Comparison of ENCODE assay signal across 17 cellular contexts in the genomic region with DNA sequence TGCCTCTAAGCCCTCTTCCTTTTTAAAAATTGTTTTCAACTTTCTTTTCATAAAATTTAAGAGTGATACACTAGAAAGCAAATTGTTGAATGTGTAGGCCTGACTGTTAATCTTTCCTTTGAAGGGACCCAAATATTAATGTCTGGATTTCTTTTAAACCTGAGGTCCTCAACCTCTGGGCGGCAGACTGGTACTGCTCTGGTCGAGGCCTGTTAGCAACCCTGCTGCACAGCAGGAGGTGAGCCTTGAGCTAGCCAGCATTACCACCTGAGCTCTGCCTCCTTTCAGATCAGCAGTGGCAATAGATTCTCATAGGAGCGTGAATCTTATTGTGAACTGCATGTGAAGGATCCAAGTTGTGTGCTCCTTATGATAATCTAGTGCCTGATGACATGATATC.
A peak's percentile ranks its signal among the peaks of the same experiment; 100 is the strongest.
DNase-seq lines count a peak whose midpoint lies in the region; ATAC-seq, FAIRE-seq and TF ChIP-seq lines count a peak whose summit lies in the region.
"Had no signal": no experiment of that assay in that cellular context is flagged by ENCODE, and none has a peak within 500 bp of the region (broad histone marks: within the 10 kb centered on the region; RNA-seq: fewer than 3 reads in every experiment).

No MANE protein-coding gene starts in this region.

- no peaks in the 10 kb centered on the region for H3K36me3 Mint-ChIP-seq in Calu3 (ENCODE audit: insufficient read depth, unreplicated experiment)
- no peaks in the 10 kb centered on the region for H3K36me3 Mint-ChIP-seq in activated naive CD4-positive, alpha-beta T cell treated with anti-CD3 and anti-CD28 coated beads, Interleukin-2, amount 10 ng/mL, durations not matched to agents 7 days and 5 days

- H3K27ac ChIP-seq in HCT116 (ENCODE audit: low read depth, low read length), result no peak overlapping the region
- no peak overlapping the region for H3K27ac ChIP-seq in GM12878 (ENCODE audit: control insufficient read depth, insufficient read depth)
- no peak overlapping the region for H3K27ac ChIP-seq in right lobe of liver
- H3K27ac ChIP-seq: adrenal gland, C4-2B had no signal

- no peak overlapping the region for H3K4me2 ChIP-seq in HCT116 (ENCODE audit: low read length)
- H3K4me2 ChIP-seq in GM12878 (ENCODE audit: control insufficient read depth, insufficient read depth), result no peak overlapping the region

- intact Hi-C loops in Calu3 (cut with micrococcal nuclease; ENCODE audit: unreplicated experiment), result no loop called here
- intact Hi-C loops in HCT116 (cut with micrococcal nuclease), result no loop called here
- intact Hi-C loops in GM12878 (cut with micrococcal nuclease; ENCODE audit: unreplicated experiment), result no loop called here
- intact Hi-C loops in right lobe of liver (cut with DNase I), result no loop called here

- TF ChIP-seq EP300 in GM12878 (IDR thresholded peaks at IDR 0.05; ENCODE audit: borderline replicate concordance in 1 of 2, control insufficient read depth in 1 of 2, low read depth in 2 of 2, low read length in 2 of 2), result no peak

- SMC1A ChIA-PET in GM12878 (lab: Charles Lee; ENCODE audit: uncharacterized antibody, unreplicated experiment), result interaction anchor here (2.0 kb wide), 1 partner anchor 51 kb away, joined by 9 read pairs; no protein-coding TSS in a partner anchor

- no peaks in the 10 kb centered on the region for H3K9me2 ChIP-seq in HCT116 (ENCODE audit: insufficient read depth)

- peaks cover 28% of the 10 kb centered on the region for H3K4me1 Mint-ChIP-seq in Calu3 (ENCODE audit: low read depth, unreplicated experiment)
- no peaks in the 10 kb centered on the region for H3K4me1 Mint-ChIP-seq in activated naive CD4-positive, alpha-beta T cell treated with anti-CD3 and anti-CD28 coated beads, Interleukin-2, amount 10 ng/mL, durations not matched to agents 7 days and 5 days

- WGBS in GM12878 (ENCODE audit: insufficient coverage, insufficient replicate concordance, low lambda C conversion rate, missing lambda C conversion rate), result 39% methylated on average over 3 of the region's 3 CpGs
- 47% methylated on average over 3 of the region's 3 CpGs for WGBS in right lobe of liver (ENCODE audit: insufficient coverage, low coverage, low lambda C conversion rate, missing lambda C conversion rate)

- TF ChIP-seq RAD21 in HCT116 (IDR thresholded peaks at IDR 0.05; ENCODE audit: low read depth), result 0 out of 2 replicates have a peak, but pooled peaks have one; percentile 12
- TF ChIP-seq RAD21 in GM12878 (IDR thresholded peaks at IDR 0.05; ENCODE audit: insufficient read depth, low read depth, low read length), result peak; percentile 65

- in situ Hi-C loops in GM12878 (cut with MboI), result no loop called here
- in situ Hi-C loops in ACHN (cut with HindIII; ENCODE audit: low pct_ligation_motif_present, low pct_unique_long_range_greater_than_20kb, low sequenced_read_pairs), result no loop called here

- peak; percentile 28 for DNase-seq in Calu3
- DNase-seq in HCT116 (ENCODE audit: low read depth, low spot score), result no peak
- DNase-seq in GM12878 (ENCODE audit: low read depth, low spot score), result no peak
- DNase-seq in right lobe of liver, result peak; percentile 18 to 51 (median 45)
- DNase-seq in activated CD4-positive, CD25-positive, alpha-beta regulatory T cell treated with anti-CD3 and anti-CD28 coated beads, Interleukin-2, amount 50 U/mL, for 72 hours, result no peak
- no peak for DNase-seq in T1000 (lab: John Stamatoyannopoulos, UW)
- no peak for DNase-seq in ACHN
- no peak for DNase-seq in activated naive CD4-positive, alpha-beta T cell treated with anti-CD3 and anti-CD28 coated beads, Interleukin-2, amount 10 ng/mL, durations not matched to agents 7 days and 5 days
- DNase-seq: activated CD4-positive, alpha-beta T cell treated with anti-CD3 and anti-CD28 coated beads for 4 hours; activated gamma-delta T cell; DMS153; midbrain; NCI-H446 had no signal

- RAD21 ChIA-PET in HCT116 (lab: Charles Lee; ENCODE audit: low non-redundant PET in 1 of 2, low total read pairs in 2 of 2, uncharacterized antibody in 2 of 2, unreplicated experiment in 2 of 2), result no interaction called here
- RAD21 ChIA-PET in GM12878 (lab: Charles Lee; ENCODE audit: unreplicated experiment), result no interaction called here

- no peaks in the 10 kb centered on the region for H3K36me3 ChIP-seq in HCT116 (ENCODE audit: control insufficient read depth in 1 of 2, insufficient read depth in 2 of 2, low read length in 2 of 2)
- H3K36me3 ChIP-seq in GM12878 (ENCODE audit: control insufficient read depth in 2 of 2, insufficient read depth in 2 of 2, low read length in 1 of 2), result no peaks in the 10 kb centered on the region
- H3K36me3 ChIP-seq in right lobe of liver, result no peaks in the 10 kb centered on the region
- H3K36me3 ChIP-seq: adrenal gland had no signal

- no peak overlapping the region for H3K9ac ChIP-seq in HCT116 (ENCODE audit: low read length)
- no peak overlapping the region for H3K9ac ChIP-seq in GM12878 (ENCODE audit: control insufficient read depth, insufficient read depth, low read length)

- peak overlapping the region; percentile 92 for H3K27ac Mint-ChIP-seq in Calu3 (ENCODE audit: unreplicated experiment)
- no peak overlapping the region for H3K27ac Mint-ChIP-seq in activated naive CD4-positive, alpha-beta T cell treated with anti-CD3 and anti-CD28 coated beads, Interleukin-2, amount 10 ng/mL, durations not matched to agents 7 days and 5 days

- H3K79me2 ChIP-seq in HCT116 (ENCODE audit: insufficient read depth, low read length), result no peaks in the 10 kb centered on the region
- no peaks in the 10 kb centered on the region for H3K79me2 ChIP-seq in GM12878 (ENCODE audit: control insufficient read depth, insufficient read depth, low read length)

- ATAC-seq in HCT116 (0 out of 2 replicates have a peak, but pooled peaks have one; percentile 30), GM12878 (peak; percentile 85), right lobe of liver (peak; percentile 45 to 77 (median 58))
- ATAC-seq: left colon had no signal

- POLR2A ChIA-PET in HCT116 (lab: Charles Lee), result no interaction called here
- POLR2A ChIA-PET in GM12878 (lab: Charles Lee), result no interaction called here

- H2AFZ ChIP-seq in HCT116 (ENCODE audit: low read depth, low read length, poor library complexity, severe bottlenecking) (no peak overlapping the region), GM12878 (ENCODE audit: control insufficient read depth, low read depth, low read length) (no peak overlapping the region)

- no peak overlapping the region for H3K4me3 Mint-ChIP-seq in Calu3 (ENCODE audit: low read depth, unreplicated experiment)
- no peak overlapping the region for H3K4me3 Mint-ChIP-seq in activated naive CD4-positive, alpha-beta T cell treated with anti-CD3 and anti-CD28 coated beads, Interleukin-2, amount 10 ng/mL, durations not matched to agents 7 days and 5 days

- H4K20me1 ChIP-seq in HCT116 (ENCODE audit: insufficient read depth), result no peaks in the 10 kb centered on the region
- no peaks in the 10 kb centered on the region for H4K20me1 ChIP-seq in GM12878 (ENCODE audit: control insufficient read depth, insufficient read depth)

- H3K4me3 ChIP-seq in HCT116 (replicated peaks in 1 of 2; ENCODE audit: low read depth in 1 of 2, low read length in 2 of 2), result no peak overlapping the region
- no peak overlapping the region for H3K4me3 ChIP-seq in GM12878
- H3K4me3 ChIP-seq in right lobe of liver, result no peak overlapping the region
- H3K4me3 ChIP-seq: adrenal gland had no signal

- no peak for TF ChIP-seq POLR2A in HCT116 (IDR thresholded peaks at IDR 0.05; ENCODE audit: borderline replicate concordance, extremely low read depth, insufficient read depth, insufficient read length)
- no peak for TF ChIP-seq POLR2A in GM12878 (IDR thresholded peaks at IDR 0.05; ENCODE audit: low read depth, low read length)
- TF ChIP-seq POLR2A in right lobe of liver (IDR thresholded peaks at IDR 0.05), result no peak

- H3K4me1 ChIP-seq in HCT116 (ENCODE audit: control insufficient read depth in 1 of 2, insufficient read depth in 2 of 2, low read length in 2 of 2), result no peaks in the 10 kb centered on the region
- no peaks in the 10 kb centered on the region for H3K4me1 ChIP-seq in GM12878 (ENCODE audit: control insufficient read depth, insufficient read depth, low read length)
- H3K4me1 ChIP-seq in right lobe of liver, result no peaks in the 10 kb centered on the region
- H3K4me1 ChIP-seq: adrenal gland had no signal

- H3K27me3 Mint-ChIP-seq in Calu3 (ENCODE audit: unreplicated experiment), result no peaks in the 10 kb centered on the region
- H3K27me3 Mint-ChIP-seq in activated naive CD4-positive, alpha-beta T cell treated with anti-CD3 and anti-CD28 coated beads, Interleukin-2, amount 10 ng/mL, durations not matched to agents 7 days and 5 days, result no peaks in the 10 kb centered on the region

- no peaks in the 10 kb centered on the region for H3K27me3 ChIP-seq in HCT116 (ENCODE audit: insufficient read depth, low read length)
- no peaks in the 10 kb centered on the region for H3K27me3 ChIP-seq in GM12878 (replicated peaks in 1 of 2; ENCODE audit: control insufficient read depth in 2 of 2, insufficient read depth in 2 of 2, low read length in 1 of 2)
- no peaks in the 10 kb centered on the region for H3K27me3 ChIP-seq in right lobe of liver
- H3K27me3 ChIP-seq: adrenal gland had no signal

- no TSS peak for BruUV-seq in Calu3 (replicated peaks; lab: Mats Ljungman, UMichigan)
- no TSS peak for BruUV-seq in HCT116 (replicated peaks; lab: Mats Ljungman, UMichigan)
- BruUV-seq in GM12878 (replicated peaks; lab: Mats Ljungman, UMichigan), result no TSS peak

- H3K9me3 ChIP-seq in HCT116 (ENCODE audit: control insufficient read depth in 1 of 2, insufficient read depth in 1 of 2, low read depth in 1 of 2, low read length in 2 of 2), result no peaks in the 10 kb centered on the region
- H3K9me3 ChIP-seq in GM12878 (replicated peaks; ENCODE audit: control insufficient read depth, insufficient read depth, low read length), result no peaks in the 10 kb centered on the region
- no peaks in the 10 kb centered on the region for H3K9me3 ChIP-seq in right lobe of liver
- H3K9me3 ChIP-seq: adrenal gland had no signal

- no peak for TF ChIP-seq CTCF in Calu3 (IDR thresholded peaks at IDR 0.05; ENCODE audit: unreplicated experiment)
- 0 out of 6 replicates have a peak, but pooled peaks of 1 of the 3 experiments have one; percentile 3 for TF ChIP-seq CTCF in HCT116 (IDR thresholded peaks at IDR 0.05 in 2 of 3, conservative IDR thresholded peaks at IDR 0.05 in 1 of 3; ENCODE audit: borderline replicate concordance in 1 of 3, insufficient read depth in 1 of 3, low read depth in 2 of 3, low read length in 2 of 3)
- peak in 2 of 3 experiments; percentile 13 to 24; a peak in 2 of 6 replicates for TF ChIP-seq CTCF in GM12878 (IDR thresholded peaks at IDR 0.05 in 2 of 3, conservative IDR thresholded peaks at IDR 0.05 in 1 of 3; ENCODE audit: control insufficient read depth in 2 of 3, extremely low read depth in 1 of 3, insufficient read depth in 1 of 3, low read depth in 3 of 3, low read length in 3 of 3)
- peak in 1 of 4 donors; percentile 28 for TF ChIP-seq CTCF in right lobe of liver (IDR thresholded peaks at IDR 0.05)

- FAIRE-seq in GM12878 (lab: Jason Lieb, UNC), result no peak
- FAIRE-seq: endothelial cell of umbilical vein had no signal

- CTCF ChIA-PET in Calu3 (lab: Charles Lee) (interaction anchor here (0.6 to 1.0 kb wide), 2 partner anchors 36 to 321 kb away, joined by 3 to 6 read pairs; no protein-coding TSS in a partner anchor), HCT116 (lab: Charles Lee) (no interaction called here), GM12878 (lab: Yijun Ruan, JAX) (interaction anchor here (0.7 to 1.0 kb wide), 4 partner anchors 49 to 99 kb away, joined by 3 to 5 read pairs (median 4); no protein-coding TSS in a partner anchor)
- CTCF ChIA-PET in activated naive CD4-positive, alpha-beta T cell treated with anti-CD3 and anti-CD28 coated beads, Interleukin-2, amount 10 ng/mL, durations not matched to agents 7 days and 5 days (lab: Charles Lee), result interaction anchor here (0.6 kb wide), 1 partner anchor 1560 kb away, joined by 3 read pairs; no protein-coding TSS in a partner anchor

- no peaks in the 10 kb centered on the region for H3K9me3 Mint-ChIP-seq in Calu3 (ENCODE audit: low read depth, unreplicated experiment)
- H3K9me3 Mint-ChIP-seq in activated naive CD4-positive, alpha-beta T cell treated with anti-CD3 and anti-CD28 coated beads, Interleukin-2, amount 10 ng/mL, durations not matched to agents 7 days and 5 days, result no peaks in the 10 kb centered on the region

Comparison
In these comparisons a context has a peak if more than half of its experiments do, and no peak if none do; other contexts are left out.
1. DNase-seq: peak in Calu3 (single experiment) and right lobe of liver (3 of 3); none in HCT116 (single experiment), GM12878 (single experiment), activated CD4-positive, CD25-positive, alpha-beta regulatory T cell treated with anti-CD3 and anti-CD28 coated beads, Interleukin-2, amount 50 U/mL, for 72 hours (single experiment), T1000 (single experiment), ACHN (single experiment) and activated naive CD4-positive, alpha-beta T cell treated with anti-CD3 and anti-CD28 coated beads, Interleukin-2, amount 10 ng/mL, durations not matched to agents 7 days and 5 days (single experiment).
2. ATAC-seq: peak in every context shown above with its lines; median percentile 85 in GM12878; 58 in right lobe of liver; 30 in HCT116.